17 cellular contexts compared by ENCODE assay signal in the genomic region with DNA sequence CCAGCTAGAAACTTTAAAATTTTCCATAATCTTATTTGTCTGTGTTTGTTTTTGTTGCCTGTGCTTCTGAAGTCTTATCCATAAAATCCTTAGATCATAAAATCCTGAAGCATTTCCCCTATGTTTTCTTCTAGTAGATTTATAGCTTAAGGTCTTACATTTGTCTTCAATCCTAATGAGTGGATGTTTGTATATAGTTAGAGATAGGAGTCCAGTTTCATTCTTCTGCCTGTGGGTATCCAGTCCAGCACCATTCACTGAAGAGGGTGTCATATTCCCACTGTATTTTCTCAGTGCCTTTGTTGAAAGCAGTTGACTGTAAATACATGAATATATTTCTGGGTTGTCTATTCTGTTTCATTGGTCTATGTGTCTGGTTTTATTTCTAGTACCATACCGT.
DNase-seq lines count a peak whose midpoint lies in the region; ATAC-seq and TF ChIP-seq lines count a peak whose summit lies in the region.
"Had no signal": no experiment of that assay in that cellular context is flagged by ENCODE, and none has a peak within 500 bp of the region (broad histone marks: within the 10 kb centered on the region; RNA-seq: fewer than 3 reads in every experiment).

No MANE protein-coding gene starts in this region.

- DNase-seq in NCI-H1105 treated with DMSO at 0.1 percent for 48 hours (lab: John Stamatoyannopoulos, UW): peak; percentile 15
- DNase-seq in NCI-H1105 (lab: John Stamatoyannopoulos, UW): no peak
- peak; percentile 5 for DNase-seq in NCI-H2029 treated with DMSO at 0.1 percent for 48 hours (lab: John Stamatoyannopoulos, UW)
- DNase-seq in iris pigment epithelial cell (ENCODE audit: low read depth): peak; percentile 7
- DNase-seq in GF-D8 (lab: John Stamatoyannopoulos, UW): no peak
- DNase-seq: 8988T; CD4-positive, alpha-beta memory T cell; DMS153; DND-41; EL; GM23248; HFFc6 had no signal

- H3K9me3 ChIP-seq in HEK293 (ENCODE audit: control insufficient read depth, insufficient read depth, low read depth, low read length): no peaks in the 10 kb centered on the region
- H3K9me3 ChIP-seq: BLaER1, HAP-1 had no signal

- no peak for TF ChIP-seq CTCF in HEK293 (tag by site-specific recombination; IDR thresholded peaks at IDR 0.05)

- H3K4me1 ChIP-seq in HEK293 (ENCODE audit: control insufficient read depth, insufficient read depth, low read length): no peaks in the 10 kb centered on the region
- H3K4me1 ChIP-seq: BLaER1, HAP-1 had no signal

- CTCF ChIA-PET in HEK293 (lab: Yijun Ruan, JAX): interaction anchor here (1.3 kb wide), 1 partner anchor 8 kb away, joined by 3 read pairs; no protein-coding TSS in a partner anchor

- ATAC-seq in HG03469 (IDR thresholded peaks at IDR 0.05; ENCODE audit: unreplicated experiment): no peak
- ATAC-seq: HepG2 had no signal

- H3K27ac ChIP-seq in HEK293 (ENCODE audit: extremely low read depth, low read depth, low read length): no peak overlapping the region
- H3K27ac ChIP-seq: BLaER1, GM23248 had no signal

- no peak overlapping the region for H3K4me3 ChIP-seq in HEK293 (ENCODE audit: low read depth, low read length)
- H3K4me3 ChIP-seq: BLaER1, GM23248, HAP-1 had no signal

- POLR2A ChIA-PET in HEK293 (lab: Yijun Ruan, JAX): no interaction called here

- no peaks in the 10 kb centered on the region for H3K36me3 ChIP-seq in HEK293 (ENCODE audit: control insufficient read depth in 2 of 2, insufficient read depth in 1 of 2, low read length in 2 of 2)
- H3K36me3 ChIP-seq: BLaER1, HAP-1 had no signal

TF ChIP-seq in HEK293, 187 proteins besides CTCF, POLR2A, EP300 and RAD21 (continues in another document):
- TF ChIP-seq YY2 (tag by site-specific recombination; IDR thresholded peaks at IDR 0.05) (no peak), REPIN1 (tag by site-specific recombination; IDR thresholded peaks at IDR 0.05; ENCODE audit: low read depth) (no peak), SALL2 (tag by site-specific recombination; IDR thresholded peaks at IDR 0.05; ENCODE audit: borderline replicate concordance) (no peak), ZNF184 (tag by site-specific recombination; IDR thresholded peaks at IDR 0.05) (no peak), SETDB1 (IDR thresholded peaks at IDR 0.05; ENCODE audit: insufficient read length, low read length) (peak; percentile 87), ZNF747 (tag by site-specific recombination; IDR thresholded peaks at IDR 0.05) (no peak), ZNF266 (tag by site-specific recombination; IDR thresholded peaks at IDR 0.05; ENCODE audit: low read depth) (no peak), ZNF654 (tag by site-specific recombination; IDR thresholded peaks at IDR 0.05; ENCODE audit: low read depth) (no peak), ZNF624 (tag by site-specific recombination; IDR thresholded peaks at IDR 0.05) (no peak), TRIM28 (IDR thresholded peaks at IDR 0.05; ENCODE audit: borderline replicate concordance, low read length) (peak; percentile 91), ZNF596 (tag by site-specific recombination; IDR thresholded peaks at IDR 0.05) (no peak), ZNF449 (tag by site-specific recombination; IDR thresholded peaks at IDR 0.05) (no peak), TCF7L2 (IDR thresholded peaks at IDR 0.05; ENCODE audit: borderline replicate concordance, low read depth, low read length) (no peak), ZNF112 (tag by site-specific recombination; IDR thresholded peaks at IDR 0.05) (no peak), OSR2 (tag by site-specific recombination; IDR thresholded peaks at IDR 0.05) (peak; percentile 26; the same call in 1 of the 2 replicates), ZNF324 (tag by site-specific recombination; IDR thresholded peaks at IDR 0.05) (no peak), GLI2 (tag by site-specific recombination; IDR thresholded peaks at IDR 0.05; ENCODE audit: borderline replicate concordance, low read depth) (peak; percentile 40; the same call in 1 of the 2 replicates), ZNF514 (tag by site-specific recombination; IDR thresholded peaks at IDR 0.05) (no peak), PATZ1 (tag by site-specific recombination; IDR thresholded peaks at IDR 0.05) (no peak), ZNF174 (tag by site-specific recombination; IDR thresholded peaks at IDR 0.05) (no peak), ZBTB8A (tag by site-specific recombination; IDR thresholded peaks at IDR 0.05) (no peak), ZNF426 (tag by site-specific recombination; IDR thresholded peaks at IDR 0.05) (no peak), ZNF660 (tag by site-specific recombination; IDR thresholded peaks at IDR 0.05) (no peak), ZEB2 (tag by site-specific recombination; IDR thresholded peaks at IDR 0.05) (no peak), GLIS1 (tag by site-specific recombination; IDR thresholded peaks at IDR 0.05) (no peak), OVOL3 (tag by site-specific recombination; IDR thresholded peaks at IDR 0.05) (0 out of 2 replicates have a peak, but pooled peaks have one; percentile 38), KLF16 (tag by site-specific recombination; IDR thresholded peaks at IDR 0.05) (no peak), ZNF561 (tag by site-specific recombination; IDR thresholded peaks at IDR 0.05; ENCODE audit: borderline replicate concordance) (no peak), ZNF433 (tag by site-specific recombination; IDR thresholded peaks at IDR 0.05; ENCODE audit: low read depth) (no peak), ZBTB44 (tag by site-specific recombination; IDR thresholded peaks at IDR 0.05) (no peak), ZNF701 (tag by site-specific recombination; IDR thresholded peaks at IDR 0.05) (no peak)
- TF ChIP-seq, protein P1, sequence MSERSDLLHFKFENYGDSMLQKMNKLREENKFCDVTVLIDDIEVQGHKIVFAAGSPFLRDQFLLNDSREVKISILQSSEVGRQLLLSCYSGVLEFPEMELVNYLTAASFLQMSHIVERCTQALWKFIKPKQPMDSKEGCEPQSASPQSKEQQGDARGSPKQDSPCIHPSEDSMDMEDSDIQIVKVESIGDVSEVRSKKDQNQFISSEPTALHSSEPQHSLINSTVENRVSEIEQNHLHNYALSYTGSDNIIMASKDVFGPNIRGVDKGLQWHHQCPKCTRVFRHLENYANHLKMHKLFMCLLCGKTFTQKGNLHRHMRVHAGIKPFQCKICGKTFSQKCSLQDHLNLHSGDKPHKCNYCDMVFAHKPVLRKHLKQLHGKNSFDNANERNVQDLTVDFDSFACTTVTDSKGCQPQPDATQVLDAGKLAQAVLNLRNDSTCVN (tag by site-specific recombination; optimal IDR thresholded peaks at IDR 0.05): no peak
- TF ChIP-seq, protein P2, sequence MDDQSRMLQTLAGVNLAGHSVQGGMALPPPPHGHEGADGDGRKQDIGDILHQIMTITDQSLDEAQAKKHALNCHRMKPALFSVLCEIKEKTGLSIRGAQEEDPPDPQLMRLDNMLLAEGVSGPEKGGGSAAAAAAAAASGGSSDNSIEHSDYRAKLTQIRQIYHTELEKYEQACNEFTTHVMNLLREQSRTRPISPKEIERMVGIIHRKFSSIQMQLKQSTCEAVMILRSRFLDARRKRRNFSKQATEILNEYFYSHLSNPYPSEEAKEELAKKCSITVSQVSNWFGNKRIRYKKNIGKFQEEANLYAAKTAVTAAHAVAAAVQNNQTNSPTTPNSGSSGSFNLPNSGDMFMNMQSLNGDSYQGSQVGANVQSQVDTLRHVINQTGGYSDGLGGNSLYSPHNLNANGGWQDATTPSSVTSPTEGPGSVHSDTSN (CRISPR knock-in tag; IDR thresholded peaks at IDR 0.05): no peak

Comparison
In these comparisons a context has a peak if more than half of its experiments do, and no peak if none do; other contexts are left out.
1. DNase-seq: peak in NCI-H1105 treated with DMSO at 0.1 percent for 48 hours (single experiment), NCI-H2029 treated with DMSO at 0.1 percent for 48 hours (single experiment) and iris pigment epithelial cell (single experiment); none in NCI-H1105 (single experiment) and GF-D8 (single experiment).